ENCODE assay signal across 11 cellular contexts in genomic region chr13:40477623-40478608, GRCh38.
DNase-seq lines count a peak whose midpoint lies in the region; ATAC-seq and TF ChIP-seq lines count a peak whose summit lies in the region.
"Had no signal": no experiment of that assay in that cellular context is flagged by ENCODE, and none has a peak within 500 bp of the region (broad histone marks: within the 10 kb centered on the region; RNA-seq: fewer than 3 reads in every experiment).

No MANE protein-coding gene starts in this region.

- peaks cover 73% of the 10 kb centered on the region for H3K4me1 Mint-ChIP-seq in activated naive CD4-positive, alpha-beta T cell treated with anti-CD3 and anti-CD28 coated beads, Interleukin-2, amount 50 U/mL, for 24 hours
- H3K4me1 Mint-ChIP-seq in neural crest cell: peaks cover 46% of the 10 kb centered on the region

- H3K4me1 ChIP-seq in BE2C: no peaks in the 10 kb centered on the region

- intact Hi-C loops in cardiac septum (cut with DNase I): loop anchor here (5.0 kb wide), 2 partner anchors 36 to 189 kb away; partner anchors contain the start of gene FOXO1

- H3K27me3 ChIP-seq in BE2C: no peaks in the 10 kb centered on the region

- TF ChIP-seq CTCF in neural crest cell (conservative IDR thresholded peaks at IDR 0.05) (no peak), BE2C (IDR thresholded peaks at IDR 0.05; ENCODE audit: low read depth, low read length) (no peak)

- no peak overlapping the region for H3K4me3 ChIP-seq in BE2C (ENCODE audit: low read depth, low read length)

- H3K36me3 Mint-ChIP-seq in activated naive CD4-positive, alpha-beta T cell treated with anti-CD3 and anti-CD28 coated beads, Interleukin-2, amount 50 U/mL, for 24 hours: no peaks in the 10 kb centered on the region
- H3K36me3 Mint-ChIP-seq in neural crest cell (ENCODE audit: low read depth): no peaks in the 10 kb centered on the region
- H3K36me3 Mint-ChIP-seq: natural killer cell treated with Interleukin-12 subunit alpha and Interleukin-12 subunit beta and Interleukin-15 and Interleukin-18, amount 100 ng/mL, for 72 hours had no signal

- no peak overlapping the region for H3K4me3 Mint-ChIP-seq in activated naive CD4-positive, alpha-beta T cell treated with anti-CD3 and anti-CD28 coated beads, Interleukin-2, amount 50 U/mL, for 24 hours
- no peak overlapping the region for H3K4me3 Mint-ChIP-seq in neural crest cell
- H3K4me3 Mint-ChIP-seq: natural killer cell treated with Interleukin-12 subunit alpha and Interleukin-12 subunit beta and Interleukin-15 and Interleukin-18, amount 100 ng/mL, for 72 hours had no signal

- H3K27ac Mint-ChIP-seq in activated naive CD4-positive, alpha-beta T cell treated with anti-CD3 and anti-CD28 coated beads, Interleukin-2, amount 50 U/mL, for 24 hours: peak overlapping the region; percentile 10
- peak overlapping the region; percentile 95 for H3K27ac Mint-ChIP-seq in neural crest cell (ENCODE audit: unreplicated experiment)
- H3K27ac Mint-ChIP-seq: natural killer cell treated with Interleukin-12 subunit alpha and Interleukin-12 subunit beta and Interleukin-15 and Interleukin-18, amount 100 ng/mL, for 72 hours had no signal

- H3K36me3 ChIP-seq in BE2C: no peaks in the 10 kb centered on the region

- H3K27me3 Mint-ChIP-seq in activated naive CD4-positive, alpha-beta T cell treated with anti-CD3 and anti-CD28 coated beads, Interleukin-2, amount 50 U/mL, for 24 hours: no peaks in the 10 kb centered on the region
- H3K27me3 Mint-ChIP-seq in neural crest cell (ENCODE audit: low read depth): no peaks in the 10 kb centered on the region

- no peaks in the 10 kb centered on the region for H3K9me3 Mint-ChIP-seq in activated naive CD4-positive, alpha-beta T cell treated with anti-CD3 and anti-CD28 coated beads, Interleukin-2, amount 50 U/mL, for 24 hours
- H3K9me3 Mint-ChIP-seq in neural crest cell: peaks cover 7% of the 10 kb centered on the region
- H3K9me3 Mint-ChIP-seq: natural killer cell treated with Interleukin-12 subunit alpha and Interleukin-12 subunit beta and Interleukin-15 and Interleukin-18, amount 100 ng/mL, for 72 hours had no signal

- ATAC-seq in HG03378 (IDR thresholded peaks at IDR 0.05; ENCODE audit: unreplicated experiment): no peak
- ATAC-seq in HG03108 (IDR thresholded peaks at IDR 0.05; ENCODE audit: unreplicated experiment): no peak
- ATAC-seq: esophagus mucosa; natural killer cell treated with Interleukin-12 subunit alpha and Interleukin-12 subunit beta and Interleukin-15 and Interleukin-18, amount 100 ng/mL, for 72 hours had no signal

- H3K9me3 ChIP-seq in BE2C: no peaks in the 10 kb centered on the region

- DNase-seq in activated naive CD4-positive, alpha-beta T cell treated with anti-CD3 and anti-CD28 coated beads, Interleukin-2, amount 50 U/mL, for 16 hours: no peak
- DNase-seq in cardiac septum (ENCODE audit: low spot score) (peak; percentile 77), neural crest cell (ENCODE audit: low read depth, low spot score) (no peak), KG1 (lab: John Stamatoyannopoulos, UW) (no peak), BE2C (no peak)
- DNase-seq: activated naive CD4-positive, alpha-beta T cell had no signal
